Comparison of ENCODE assay signal across 9 cellular contexts in the genomic region with DNA sequence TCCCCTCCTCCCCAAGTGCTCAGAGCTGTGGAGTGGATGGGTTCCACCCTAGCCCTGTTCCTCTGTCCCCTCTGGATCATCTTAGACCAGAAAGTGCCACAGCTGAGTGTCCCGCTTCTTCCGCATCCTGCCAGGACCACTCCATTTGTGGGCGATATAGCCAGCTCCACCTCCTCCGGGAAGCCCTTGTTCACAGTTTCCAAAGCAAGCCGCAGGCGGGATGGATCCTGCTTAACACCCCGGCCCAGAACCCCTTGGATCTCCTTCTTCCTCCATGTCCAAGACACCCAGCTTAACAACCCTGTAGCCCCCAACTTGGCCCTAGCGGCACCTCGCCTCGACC. TPM values are rescaled to one million over a fixed set of nuclear protein-coding genes. Genes with fewer than 3 reads are reported as not detected.
DNase-seq lines count a peak whose midpoint lies in the region; ATAC-seq and TF ChIP-seq lines count a peak whose summit lies in the region.
"Had no signal": no experiment of that assay in that cellular context is flagged by ENCODE, and none has a peak within 500 bp of the region (broad histone marks: within the 10 kb centered on the region; RNA-seq: fewer than 3 reads in every experiment).

No MANE protein-coding gene starts in this region.

- peak overlapping the region; percentile 100 for H3K4me2 ChIP-seq in GM23338

- H3K4me3 Mint-ChIP-seq in GM23338 (peak overlapping the region; percentile 98), T-helper 17 cell (peak overlapping the region; percentile 98)

- H3K4me1 ChIP-seq in GM23338 (ENCODE audit: insufficient read depth) (peaks cover 10% of the 10 kb centered on the region), left ventricle myocardium inferior (peaks cover 82% of the 10 kb centered on the region), skeletal muscle tissue (ENCODE audit: control insufficient read depth in 3 of 3, insufficient read depth in 3 of 3, low read length in 3 of 3) (peaks cover 26 to 37% (median 32%) of the 10 kb centered on the region in 3 donors)

- no peaks in the 10 kb centered on the region for H3K9me3 ChIP-seq in T-helper 17 cell (ENCODE audit: control insufficient read depth, low read length, poor library complexity, severe bottlenecking)
- H3K9me3 ChIP-seq in left ventricle myocardium inferior (replicated peaks): no peaks in the 10 kb centered on the region
- H3K9me3 ChIP-seq in skeletal muscle tissue (ENCODE audit: control insufficient read depth in 3 of 3, low read length in 3 of 3): no peaks in the 10 kb centered on the region

- peak overlapping the region; percentile 84 to 94 (median 94) for H3K9ac ChIP-seq in skeletal muscle tissue (ENCODE audit: low read depth in 1 of 3, low read length in 3 of 3)

- peak overlapping the region; percentile 95 for H3K4me3 ChIP-seq in GM23338
- H3K4me3 ChIP-seq in left ventricle myocardium inferior: peak overlapping the region; percentile 94
- H3K4me3 ChIP-seq in skeletal muscle tissue (ENCODE audit: low read length in 3 of 3): peak overlapping the region; percentile 84 to 89 (median 85)

- H3K9me3 Mint-ChIP-seq in GM23338: peaks cover 4% of the 10 kb centered on the region; the same call in 1 of the 3 replicates

- ATAC-seq in GM23338: peak; percentile 39
- no peak for ATAC-seq in T-helper 17 cell
- no peak for ATAC-seq in GM21619 (IDR thresholded peaks at IDR 0.05; ENCODE audit: unreplicated experiment)

- H3K36me3 ChIP-seq in GM23338 (ENCODE audit: insufficient read depth): peaks cover 31% of the 10 kb centered on the region
- H3K36me3 ChIP-seq in left ventricle myocardium inferior: peaks cover 34% of the 10 kb centered on the region
- peaks cover 11 to 14% (median 12%) of the 10 kb centered on the region in 3 donors for H3K36me3 ChIP-seq in skeletal muscle tissue (ENCODE audit: control insufficient read depth in 3 of 3, insufficient read depth in 3 of 3, low read length in 3 of 3)

- no peak overlapping the region; the same call in 1 of the 2 replicates for H3K27ac Mint-ChIP-seq in GM23338
- peak overlapping the region; percentile 98 for H3K27ac Mint-ChIP-seq in T-helper 17 cell

- TF ChIP-seq CTCF in GM23338 (conservative IDR thresholded peaks at IDR 0.05; ENCODE audit: low read depth in 2 of 2): no peak; a peak in 1 of 4 replicates
- TF ChIP-seq CTCF in left ventricle myocardium inferior (IDR thresholded peaks at IDR 0.05; ENCODE audit: borderline replicate concordance): no peak

- H3F3A ChIP-seq in GM23338 (replicated peaks; ENCODE audit: low read depth): peaks cover 9% of the 10 kb centered on the region; the same call in 1 of the 2 replicates

- H3K9me2 ChIP-seq in GM23338 (ENCODE audit: insufficient read depth): no peaks in the 10 kb centered on the region

- H3K36me3 Mint-ChIP-seq in GM23338 (ENCODE audit: low read depth) (peaks cover 24% of the 10 kb centered on the region), T-helper 17 cell (ENCODE audit: low read depth) (peaks cover 4% of the 10 kb centered on the region)

- H3K27ac ChIP-seq in GM23338 (ENCODE audit: low read depth): peak overlapping the region; percentile 86; the same call in 1 of the 2 replicates
- peak overlapping the region; percentile 93 for H3K27ac ChIP-seq in left ventricle myocardium inferior (replicated peaks)
- H3K27ac ChIP-seq in skeletal muscle tissue (ENCODE audit: low read depth, low read length): peak overlapping the region; percentile 82

- H3K27me3 Mint-ChIP-seq in GM23338 (ENCODE audit: insufficient read depth, low read depth, poor library complexity) (peaks cover 17% of the 10 kb centered on the region), T-helper 17 cell (no peaks in the 10 kb centered on the region)

- H3K4me1 Mint-ChIP-seq in GM23338: peaks cover 14% of the 10 kb centered on the region
- peaks cover 36% of the 10 kb centered on the region for H3K4me1 Mint-ChIP-seq in T-helper 17 cell

- H4K20me1 ChIP-seq in GM23338 (replicated peaks; ENCODE audit: insufficient read depth): peaks cover 10% of the 10 kb centered on the region; the same call in 1 of the 2 replicates

- H3K79me2 ChIP-seq in GM23338 (replicated peaks; ENCODE audit: insufficient read depth): peaks cover 12% of the 10 kb centered on the region

- intact Hi-C loops in left ventricle myocardium inferior (cut with micrococcal nuclease): no loop called here

- H3K27me3 ChIP-seq in GM23338 (ENCODE audit: insufficient read depth) (no peaks in the 10 kb centered on the region), left ventricle myocardium inferior (ENCODE audit: low read depth) (no peaks in the 10 kb centered on the region), skeletal muscle tissue (ENCODE audit: control insufficient read depth in 3 of 3, insufficient read depth in 3 of 3, low read length in 3 of 3) (no peaks in the 10 kb centered on the region)

- DNase-seq in GM23338 (ENCODE audit: low spot score) (no peak), T-helper 17 cell (no peak), left ventricle myocardium inferior (no peak), HK-2 (ENCODE audit: unreplicated experiment) (no peak), DMS 273 treated with DMSO at 0.1 percent for 48 hours (lab: John Stamatoyannopoulos, UW) (no peak), glomerular visceral epithelial cell (ENCODE audit: extremely low spot score) (no peak)

- H2AFZ ChIP-seq in GM23338: peak overlapping the region; percentile 99

TF ChIP-seq in GM23338, 12 proteins besides CTCF, POLR2A, EP300 and RAD21 (continues in another document):
- TF ChIP-seq ZNF114 (CRISPR knock-in tag; IDR thresholded peaks at IDR 0.05): no peak
- TF ChIP-seq, protein P1, sequence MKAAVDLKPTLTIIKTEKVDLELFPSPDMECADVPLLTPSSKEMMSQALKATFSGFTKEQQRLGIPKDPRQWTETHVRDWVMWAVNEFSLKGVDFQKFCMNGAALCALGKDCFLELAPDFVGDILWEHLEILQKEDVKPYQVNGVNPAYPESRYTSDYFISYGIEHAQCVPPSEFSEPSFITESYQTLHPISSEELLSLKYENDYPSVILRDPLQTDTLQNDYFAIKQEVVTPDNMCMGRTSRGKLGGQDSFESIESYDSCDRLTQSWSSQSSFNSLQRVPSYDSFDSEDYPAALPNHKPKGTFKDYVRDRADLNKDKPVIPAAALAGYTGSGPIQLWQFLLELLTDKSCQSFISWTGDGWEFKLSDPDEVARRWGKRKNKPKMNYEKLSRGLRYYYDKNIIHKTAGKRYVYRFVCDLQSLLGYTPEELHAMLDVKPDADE (IDR thresholded peaks at IDR 0.05): no peak
- TF ChIP-seq POLR2AphosphoS5 (IDR thresholded peaks at IDR 0.05; ENCODE audit: low read depth): no peak
- TF ChIP-seq CREB1 (CRISPR knock-in tag; IDR thresholded peaks at IDR 0.05; ENCODE audit: low read depth): no peak
- no peak for TF ChIP-seq JUNB (IDR thresholded peaks at IDR 0.05; ENCODE audit: unreplicated experiment)
- TF ChIP-seq EZH2phosphoT487 (IDR thresholded peaks at IDR 0.05; ENCODE audit: unreplicated experiment): no peak
- TF ChIP-seq NANOG (IDR thresholded peaks at IDR 0.05; ENCODE audit: borderline replicate concordance): no peak
- TF ChIP-seq, protein P2, sequence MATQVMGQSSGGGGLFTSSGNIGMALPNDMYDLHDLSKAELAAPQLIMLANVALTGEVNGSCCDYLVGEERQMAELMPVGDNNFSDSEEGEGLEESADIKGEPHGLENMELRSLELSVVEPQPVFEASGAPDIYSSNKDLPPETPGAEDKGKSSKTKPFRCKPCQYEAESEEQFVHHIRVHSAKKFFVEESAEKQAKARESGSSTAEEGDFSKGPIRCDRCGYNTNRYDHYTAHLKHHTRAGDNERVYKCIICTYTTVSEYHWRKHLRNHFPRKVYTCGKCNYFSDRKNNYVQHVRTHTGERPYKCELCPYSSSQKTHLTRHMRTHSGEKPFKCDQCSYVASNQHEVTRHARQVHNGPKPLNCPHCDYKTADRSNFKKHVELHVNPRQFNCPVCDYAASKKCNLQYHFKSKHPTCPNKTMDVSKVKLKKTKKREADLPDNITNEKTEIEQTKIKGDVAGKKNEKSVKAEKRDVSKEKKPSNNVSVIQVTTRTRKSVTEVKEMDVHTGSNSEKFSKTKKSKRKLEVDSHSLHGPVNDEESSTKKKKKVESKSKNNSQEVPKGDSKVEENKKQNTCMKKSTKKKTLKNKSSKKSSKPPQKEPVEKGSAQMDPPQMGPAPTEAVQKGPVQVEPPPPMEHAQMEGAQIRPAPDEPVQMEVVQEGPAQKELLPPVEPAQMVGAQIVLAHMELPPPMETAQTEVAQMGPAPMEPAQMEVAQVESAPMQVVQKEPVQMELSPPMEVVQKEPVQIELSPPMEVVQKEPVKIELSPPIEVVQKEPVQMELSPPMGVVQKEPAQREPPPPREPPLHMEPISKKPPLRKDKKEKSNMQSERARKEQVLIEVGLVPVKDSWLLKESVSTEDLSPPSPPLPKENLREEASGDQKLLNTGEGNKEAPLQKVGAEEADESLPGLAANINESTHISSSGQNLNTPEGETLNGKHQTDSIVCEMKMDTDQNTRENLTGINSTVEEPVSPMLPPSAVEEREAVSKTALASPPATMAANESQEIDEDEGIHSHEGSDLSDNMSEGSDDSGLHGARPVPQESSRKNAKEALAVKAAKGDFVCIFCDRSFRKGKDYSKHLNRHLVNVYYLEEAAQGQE (IDR thresholded peaks at IDR 0.05; ENCODE audit: unreplicated experiment): no peak
- TF ChIP-seq EZH2 (IDR thresholded peaks at IDR 0.05; ENCODE audit: low read depth, unreplicated experiment): no peak
- TF ChIP-seq ZNF331 (CRISPR knock-in tag; IDR thresholded peaks at IDR 0.05; ENCODE audit: low read depth): no peak
- TF ChIP-seq STAT1 (IDR thresholded peaks at IDR 0.05; ENCODE audit: unreplicated experiment): no peak

RNA-seq across cellular contexts. Expression of a gene that starts 0.5 kb away (rescaled TPM):
- total RNA-seq in GM23338 (2014; rRNA removed; shearing (Covaris generic)): 37.7 and 42.8 TPM in 2 replicates
- 17.8 and 19.2 TPM in 2 replicates for polyA plus RNA-seq in GM23338 (2016; fragmentation: Nextera tagmentation; extraction: Ambion mirVana)
- 10 to 100 TPM; 14.4 to 15.6 TPM for total RNA-seq in T-helper 17 cell
- total RNA-seq in left ventricle myocardium inferior: 180 TPM
- 31.3 TPM for total RNA-seq in skeletal muscle tissue

RNA-seq across cellular contexts. Expression of a gene that starts 28.0 kb away (rescaled TPM):
- not detected in 2 replicates for total RNA-seq in GM23338 (2014; rRNA removed; shearing (Covaris generic))
- not detected in 2 replicates for polyA plus RNA-seq in GM23338 (2016; fragmentation: Nextera tagmentation; extraction: Ambion mirVana)
- total RNA-seq in T-helper 17 cell (under 1 TPM in 1 of 2 donors, not detected in 1; 0.42 TPM), left ventricle myocardium inferior (0.66 TPM), skeletal muscle tissue (not detected)
- total RNA-seq: M059J had no signal

RNA-seq across cellular contexts. Expression of a gene that starts 41.5 kb away (rescaled TPM):
- total RNA-seq in GM23338 (2014; rRNA removed; shearing (Covaris generic)): 120 and 123 TPM in 2 replicates
- polyA plus RNA-seq in GM23338 (2016; fragmentation: Nextera tagmentation; extraction: Ambion mirVana): 38.6 and 38.9 TPM in 2 replicates
- total RNA-seq in T-helper 17 cell: 10 to 100 TPM; 44.8 to 48.2 TPM
- total RNA-seq in left ventricle myocardium inferior: 115 TPM
- total RNA-seq in skeletal muscle tissue: 18.8 TPM

RNA-seq across cellular contexts. Expression of a gene that starts 43.2 kb away (rescaled TPM):
- total RNA-seq in GM23338 (2014; rRNA removed; shearing (Covaris generic)): 26.7 and 33.0 TPM in 2 replicates
- 18.4 and 19.1 TPM in 2 replicates for polyA plus RNA-seq in GM23338 (2016; fragmentation: Nextera tagmentation; extraction: Ambion mirVana)
- 1 to 10 TPM in 1 of 2 donors, under 1 TPM in 1; 0.47 to 1.4 TPM for total RNA-seq in T-helper 17 cell
- 1.2 TPM for total RNA-seq in left ventricle myocardium inferior
- total RNA-seq in skeletal muscle tissue: 2.6 TPM

RNA-seq across cellular contexts. Expression of a gene that starts 48.1 kb away (rescaled TPM):
- total RNA-seq in GM23338 (2014; rRNA removed; shearing (Covaris generic)): 1.8 and 4.0 TPM in 2 replicates
- 2.2 and 2.8 TPM in 2 replicates for polyA plus RNA-seq in GM23338 (2016; fragmentation: Nextera tagmentation; extraction: Ambion mirVana)
- total RNA-seq in T-helper 17 cell (10 to 100 TPM; 43.9 to 58.0 TPM), left ventricle myocardium inferior (9.2 TPM), skeletal muscle tissue (8.4 TPM)
